ENCODE assay signal across 14 cellular contexts in genomic region chr9:88746744-88747398, GRCh38.
DNase-seq lines count a peak whose midpoint lies in the region; ATAC-seq, FAIRE-seq and TF ChIP-seq lines count a peak whose summit lies in the region.
"Had no signal": no experiment of that assay in that cellular context is flagged by ENCODE, and none has a peak within 500 bp of the region (broad histone marks: within the 10 kb centered on the region; RNA-seq: fewer than 3 reads in every experiment).

No MANE protein-coding gene starts in this region.

- H3K18ac ChIP-seq in mesenchymal stem cell (ENCODE audit: low read depth in 1 of 2, low read length in 2 of 2), result peak overlapping the region; percentile 90 to 99

- peak overlapping the region; percentile 51 to 66 for H3K23ac ChIP-seq in mesenchymal stem cell (ENCODE audit: low read length in 2 of 2)

- no peak overlapping the region for H3K4me2 ChIP-seq in Loucy (ENCODE audit: low read depth, low read length, poor library complexity, severe bottlenecking)
- peak overlapping the region; percentile 8 for H3K4me2 ChIP-seq in mesenchymal stem cell (ENCODE audit: low read length, poor library complexity, severe bottlenecking)

- no peak for ATAC-seq in HG02571 (IDR thresholded peaks at IDR 0.05; ENCODE audit: unreplicated experiment)

- FAIRE-seq in GM12891 (lab: Jason Lieb, UNC), result no peak

- WGBS in mesenchymal stem cell, result 8% methylated on average over 9 of the region's 9 CpGs

- H3K14ac ChIP-seq in mesenchymal stem cell (ENCODE audit: low read length in 2 of 2), result peak overlapping the region in 1 of 2 experiments; percentile 97

- H3K4me3 ChIP-seq in Loucy (ENCODE audit: low read length, poor library complexity, severe bottlenecking) (no peak overlapping the region), mesenchymal stem cell (ENCODE audit: insufficient read depth in 1 of 2, low read depth in 1 of 2, low read length in 2 of 2) (peak overlapping the region in 1 of 2 experiments; percentile 3), stomach smooth muscle (ENCODE audit: low read length in 2 of 2) (peak overlapping the region in 1 of 2 donors; percentile 15)

- H3K79me2 ChIP-seq in Loucy (ENCODE audit: insufficient read depth, low read length), result no peaks in the 10 kb centered on the region

- TF ChIP-seq POLR2A in GM12891 (IDR thresholded peaks at IDR 0.05; ENCODE audit: low read depth, low read length), result no peak

- peak overlapping the region; percentile 99 for H4K91ac ChIP-seq in mesenchymal stem cell (ENCODE audit: low read length)

- peak overlapping the region; percentile 98 for H2BK120ac ChIP-seq in mesenchymal stem cell (ENCODE audit: low read depth, low read length)

- peak overlapping the region; percentile 70 for H2BK15ac ChIP-seq in mesenchymal stem cell (ENCODE audit: low read depth, poor library complexity, severe bottlenecking)

- no peaks in the 10 kb centered on the region for H4K20me1 ChIP-seq in Loucy (ENCODE audit: insufficient read depth, low read length, poor library complexity, severe bottlenecking)

- H3K9me2 ChIP-seq in Loucy (replicated peaks; ENCODE audit: low read depth, low read length), result no peaks in the 10 kb centered on the region

- H2BK5ac ChIP-seq in mesenchymal stem cell (ENCODE audit: low read depth, low read length, poor library complexity, severe bottlenecking), result peak overlapping the region; percentile 36

- H3K27me3 ChIP-seq in Loucy (ENCODE audit: insufficient read depth, low read length, poor library complexity, severe bottlenecking), result no peaks in the 10 kb centered on the region
- no peaks in the 10 kb centered on the region for H3K27me3 ChIP-seq in mesenchymal stem cell (ENCODE audit: control insufficient read depth in 1 of 2, insufficient read depth in 1 of 2, low read length in 2 of 2)
- H3K27me3 ChIP-seq in stomach smooth muscle (ENCODE audit: control insufficient read depth in 1 of 2, insufficient read depth in 2 of 2, low read length in 2 of 2), result no peaks in the 10 kb centered on the region

- peak; percentile 63 for DNase-seq in astrocyte of the hippocampus (ENCODE audit: low read depth, low spot score)
- DNase-seq in mesenchymal stem cell, result peak; percentile 57
- no peak for DNase-seq in NCI-H187 treated with DMSO at 0.1 percent for 48 hours (lab: John Stamatoyannopoulos, UW)
- DNase-seq in GM12891 (ENCODE audit: insufficient read length, low spot score), result no peak
- DNase-seq: amygdala, DMS153, NCI-H1105 treated with DMSO at 0.1 percent for 48 hours, NCI-H526 treated with DMSO at 0.1 percent for 48 hours, occipital lobe, T-helper 1 cell had no signal

- H3K9ac ChIP-seq in Loucy (ENCODE audit: low read depth, low read length, poor library complexity, severe bottlenecking) (no peak overlapping the region), mesenchymal stem cell (ENCODE audit: low read length) (peak overlapping the region; percentile 79), stomach smooth muscle (ENCODE audit: low read length in 2 of 2) (peak overlapping the region in 1 of 2 donors; percentile 36)

- peak overlapping the region; percentile 97 for H4K8ac ChIP-seq in mesenchymal stem cell (ENCODE audit: low read length)

- H2BK12ac ChIP-seq in mesenchymal stem cell (ENCODE audit: low read length in 2 of 2), result peak overlapping the region; percentile 98

- peak overlapping the region; percentile 79 to 98 for H3K4ac ChIP-seq in mesenchymal stem cell (ENCODE audit: low read depth in 1 of 2, low read length in 2 of 2)

- no peak for TF ChIP-seq CTCF in Loucy (conservative IDR thresholded peaks at IDR 0.05; ENCODE audit: low read length)

- no peaks in the 10 kb centered on the region for H3K79me1 ChIP-seq in mesenchymal stem cell (replicated peaks; ENCODE audit: low read length, poor library complexity, severe bottlenecking)

- H2AFZ ChIP-seq in Loucy (ENCODE audit: low read length), result peak overlapping the region; percentile 38; the same call in 1 of the 2 replicates
- H2AFZ ChIP-seq in mesenchymal stem cell (ENCODE audit: low read depth, low read length), result no peak overlapping the region

- no peaks in the 10 kb centered on the region for H3F3A ChIP-seq in Loucy (ENCODE audit: low read depth)

- H3K27ac ChIP-seq in mesenchymal stem cell (ENCODE audit: low read length, poor library complexity, severe bottlenecking) (peak overlapping the region; percentile 94), stomach smooth muscle (ENCODE audit: low read length) (peak overlapping the region; percentile 53)
- H3K27ac ChIP-seq: HL-60 had no signal

- no peaks in the 10 kb centered on the region for H3K36me3 ChIP-seq in Loucy (ENCODE audit: insufficient read depth, low read length)
- H3K36me3 ChIP-seq in mesenchymal stem cell (ENCODE audit: control insufficient read depth in 1 of 2, insufficient read depth in 2 of 2, low read depth in 1 of 2, low read length in 2 of 2), result no peaks in the 10 kb centered on the region
- H3K36me3 ChIP-seq in stomach smooth muscle (ENCODE audit: control insufficient read depth in 2 of 2, insufficient read depth in 2 of 2, low read length in 2 of 2), result no peaks in the 10 kb centered on the region

- H2AK5ac ChIP-seq in mesenchymal stem cell (ENCODE audit: low read length, severe bottlenecking), result peak overlapping the region; percentile 90

- no peaks in the 10 kb centered on the region for H3K9me3 ChIP-seq in Loucy (ENCODE audit: insufficient read depth, low read depth, low read length)
- H3K9me3 ChIP-seq in mesenchymal stem cell (ENCODE audit: control insufficient read depth, low read length), result peaks cover 8% of the 10 kb centered on the region
- H3K9me3 ChIP-seq in stomach smooth muscle (ENCODE audit: control insufficient read depth in 2 of 2, low read length in 2 of 2), result peaks cover 3 to 4% of the 10 kb centered on the region in 2 donors

- H3K4me1 ChIP-seq in Loucy (ENCODE audit: insufficient read depth, low read length, poor library complexity, severe bottlenecking) (peaks cover 26% of the 10 kb centered on the region), mesenchymal stem cell (ENCODE audit: control insufficient read depth, insufficient read depth, low read depth, low read length) (peaks cover 15% of the 10 kb centered on the region), stomach smooth muscle (ENCODE audit: control insufficient read depth, insufficient read depth, low read length) (peaks cover 64% of the 10 kb centered on the region)

TF ChIP-seq in GM12891, 5 proteins besides CTCF, POLR2A, EP300 and RAD21:
- no peak for TF ChIP-seq POU2F2 (IDR thresholded peaks at IDR 0.05; ENCODE audit: low read depth, low read length)

Comparison
In these comparisons a context has a peak if more than half of its experiments do, and no peak if none do; other contexts are left out.
1. DNase-seq: peak in astrocyte of the hippocampus (single experiment) and mesenchymal stem cell (single experiment); none in NCI-H187 treated with DMSO at 0.1 percent for 48 hours (single experiment) and GM12891 (single experiment).